8 cellular contexts compared by ENCODE assay signal in genomic region chr10:72340510-72340895, GRCh38. TPM values are rescaled to one million over a fixed set of nuclear protein-coding genes. Genes with fewer than 3 reads are reported as not detected.
DNase-seq lines count a peak whose midpoint lies in the region; ATAC-seq, FAIRE-seq and TF ChIP-seq lines count a peak whose summit lies in the region.

No MANE protein-coding gene starts in this region.

- peaks cover 15 to 16% of the 10 kb centered on the region in 2 donors for H3K4me1 ChIP-seq in kidney (ENCODE audit: control insufficient read depth in 1 of 2, insufficient read depth in 1 of 2, low read depth in 1 of 2, low read length in 2 of 2)

- peaks cover 25% of the 10 kb centered on the region for H3K4me1 Mint-ChIP-seq in brain

- H3K27ac ChIP-seq in HL-60 (replicated peaks) = no peak overlapping the region
- no peak overlapping the region for H3K27ac ChIP-seq in kidney (ENCODE audit: low read depth in 2 of 2, low read length in 2 of 2)

- H3K9me3 ChIP-seq in kidney (ENCODE audit: control insufficient read depth in 1 of 2, low read length in 2 of 2) = no peaks in the 10 kb centered on the region

- peaks cover 22% of the 10 kb centered on the region for H3K36me3 Mint-ChIP-seq in brain

- H3K4me3 ChIP-seq in HL-60 (replicated peaks; ENCODE audit: insufficient read depth, low read length) (no peak overlapping the region), kidney (ENCODE audit: low read length in 2 of 2) (no peak overlapping the region)

- TF ChIP-seq CTCF in HL-60 (IDR thresholded peaks at IDR 0.05; ENCODE audit: insufficient read depth, low read length) = peak; percentile 94
- TF ChIP-seq CTCF in brain (conservative IDR thresholded peaks at IDR 0.05) = peak; percentile 75 to 93
- TF ChIP-seq CTCF in kidney (IDR thresholded peaks at IDR 0.05; ENCODE audit: borderline replicate concordance, extremely low read depth, insufficient read depth) = peak; percentile 91

- no peak overlapping the region for H3K9ac ChIP-seq in kidney (ENCODE audit: low read length in 2 of 2)

- no peak for FAIRE-seq in kidney (lab: Jason Lieb, UNC)

- H3K27me3 Mint-ChIP-seq in brain = no peaks in the 10 kb centered on the region

- intact Hi-C loops in kidney (cut with DNase I) = no loop called here

- ATAC-seq in HG03039 (IDR thresholded peaks at IDR 0.05; ENCODE audit: unreplicated experiment) = no peak

- peaks cover 10 to 27% of the 10 kb centered on the region in 2 donors for H3K36me3 ChIP-seq in kidney (ENCODE audit: control insufficient read depth in 1 of 2, insufficient read depth in 2 of 2, low read length in 2 of 2)

- H3K4me3 Mint-ChIP-seq in brain = no peak overlapping the region

- no peaks in the 10 kb centered on the region for H3K9me3 Mint-ChIP-seq in brain

- H3K27me3 ChIP-seq in HL-60 (ENCODE audit: insufficient read depth, poor library complexity, severe bottlenecking) = no peaks in the 10 kb centered on the region

- DNase-seq in COR-L47 (lab: John Stamatoyannopoulos, UW) (peak; percentile 5), HL-60 (ENCODE audit: low read depth in 1 of 2, low spot score in 1 of 2) (peak in 1 of 2 experiments; percentile 69), UCSD-AML1 (lab: John Stamatoyannopoulos, UW; ENCODE audit: unreplicated experiment) (peak; percentile 49), kidney (peak; percentile 91), NCI-H446 treated with DMSO at 0.1 percent for 48 hours (lab: John Stamatoyannopoulos, UW) (no peak)
- DNase-seq in stimulated activated CD4-positive, alpha-beta T cell treated with anti-CD3 and anti-CD28 coated beads, TNF-alpha, amount 100 ng/mL, for 24 hours (ENCODE audit: low read depth in 3 of 3) = peak; percentile 60 to 77 (median 61)

- H3K27ac Mint-ChIP-seq in brain = peak overlapping the region in 1 of 5 experiments; percentile 38

RNA-seq across cellular contexts. Expression of gene DNAJB12, which starts 14.2 kb away (rescaled TPM):
- polyA plus RNA-seq in brain (ENCODE audit: insufficient read depth, low read depth, low replicate concordance) = 29.3 TPM
- 37.7 TPM for total RNA-seq in kidney
- 32.0 TPM for polyA plus RNA-seq in kidney (ENCODE audit: insufficient read depth, low read depth, low replicate concordance)
